ENCODE assay signal across 8 cellular contexts in the genomic region with DNA sequence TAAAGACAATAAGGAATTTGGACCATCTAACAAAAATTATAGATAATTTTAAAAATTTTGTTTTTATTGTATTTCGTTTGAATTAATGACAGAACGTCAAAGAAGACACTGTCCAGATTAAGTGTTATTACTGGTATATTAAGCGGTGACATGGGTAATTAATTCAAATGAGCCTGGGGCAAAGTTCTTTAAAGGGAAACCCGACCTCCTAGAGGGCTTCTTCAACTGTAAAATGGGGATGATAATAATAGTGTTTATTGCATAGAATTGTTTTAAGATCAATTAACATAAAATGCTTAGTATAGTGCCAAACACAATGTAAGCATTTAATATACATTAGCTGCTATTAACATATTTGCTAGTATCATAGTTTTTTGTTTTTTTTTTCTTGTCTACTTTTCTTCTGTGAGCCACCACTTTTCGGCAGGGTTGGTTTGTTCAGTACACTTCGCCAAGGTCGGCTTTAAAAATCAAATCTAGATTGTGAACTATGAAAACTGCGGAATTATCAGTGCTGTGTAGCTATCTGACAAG. TPM values are rescaled to one million over a fixed set of nuclear protein-coding genes. Genes with fewer than 3 reads are reported as not detected.
DNase-seq lines count a peak whose midpoint lies in the region; ATAC-seq and TF ChIP-seq lines count a peak whose summit lies in the region.

No MANE protein-coding gene starts in this region.

- H3K9me3 ChIP-seq in thoracic aorta, result no peaks in the 10 kb centered on the region

- H3K27ac Mint-ChIP-seq in activated CD8-positive, alpha-beta T cell treated with anti-CD3 and anti-CD28 coated beads for 36 hours, result peak overlapping the region; percentile 98

- H3K27me3 ChIP-seq in thoracic aorta (replicated peaks; ENCODE audit: insufficient read depth), result no peaks in the 10 kb centered on the region

- H3K27me3 Mint-ChIP-seq in activated CD8-positive, alpha-beta T cell treated with anti-CD3 and anti-CD28 coated beads for 36 hours, result peaks cover 2% of the 10 kb centered on the region

- DNase-seq in DMS114 treated with DMSO at 0.1 percent for 48 hours (lab: John Stamatoyannopoulos, UW; ENCODE audit: unreplicated experiment) (peak; percentile 52), inferior parietal cortex (ENCODE audit: extremely low spot score) (peak; percentile 5), thoracic aorta (ENCODE audit: low spot score) (no peak), T-helper 9 cell (no peak)
- DNase-seq in activated CD8-positive, alpha-beta T cell treated with anti-CD3 and anti-CD28 coated beads for 36 hours, result no peak
- DNase-seq in activated CD4-positive, CD25-positive, alpha-beta regulatory T cell (lab: John Stamatoyannopoulos, UW), result no peak
- no peak for DNase-seq in NK-92 treated with Interleukin-12 subunit alpha and Interleukin-12 subunit beta, amount 100 ng/mL, for 24 hours (lab: John Stamatoyannopoulos, UW)

- peak overlapping the region; percentile 96 for H3K4me3 ChIP-seq in thoracic aorta

- H3K9me3 Mint-ChIP-seq in activated CD8-positive, alpha-beta T cell treated with anti-CD3 and anti-CD28 coated beads for 36 hours, result no peaks in the 10 kb centered on the region

- ATAC-seq in HG03378 (IDR thresholded peaks at IDR 0.05; ENCODE audit: unreplicated experiment) (peak; percentile 11), thoracic aorta (ENCODE audit: insufficient number of reproducible peaks, low FRiP score, low read depth) (no peak)
- ATAC-seq in activated CD8-positive, alpha-beta T cell treated with anti-CD3 and anti-CD28 coated beads for 36 hours, result no peak

- TF ChIP-seq CTCF in activated CD8-positive, alpha-beta T cell treated with anti-CD3 and anti-CD28 coated beads for 36 hours (IDR thresholded peaks at IDR 0.05), result no peak
- no peak for TF ChIP-seq CTCF in thoracic aorta (IDR thresholded peaks at IDR 0.05)

- POLR2A ChIA-PET in activated CD8-positive, alpha-beta T cell treated with anti-CD3 and anti-CD28 coated beads for 36 hours (lab: Charles Lee), result interaction anchor here (0.7 to 1.4 kb wide), 2 partner anchors 12 to 154 kb away, joined by 3 read pairs; no protein-coding TSS in a partner anchor

- intact Hi-C loops in activated CD8-positive, alpha-beta T cell treated with anti-CD3 and anti-CD28 coated beads for 36 hours (cut with micrococcal nuclease), result no loop called here

- H3K4me3 Mint-ChIP-seq in activated CD8-positive, alpha-beta T cell treated with anti-CD3 and anti-CD28 coated beads for 36 hours, result peak overlapping the region; percentile 97

- peaks cover 23% of the 10 kb centered on the region for H3K36me3 Mint-ChIP-seq in activated CD8-positive, alpha-beta T cell treated with anti-CD3 and anti-CD28 coated beads for 36 hours (ENCODE audit: low read depth)

- CTCF ChIA-PET in activated CD8-positive, alpha-beta T cell treated with anti-CD3 and anti-CD28 coated beads for 36 hours (lab: Charles Lee), result interaction anchor here (0.7 kb wide), 1 partner anchor 380 kb away, joined by 3 read pairs; no protein-coding TSS in a partner anchor

- peaks cover 16% of the 10 kb centered on the region for H3K4me1 Mint-ChIP-seq in activated CD8-positive, alpha-beta T cell treated with anti-CD3 and anti-CD28 coated beads for 36 hours (ENCODE audit: low read depth)

- peaks cover 15 to 27% of the 10 kb centered on the region in 2 donors for H3K4me1 ChIP-seq in thoracic aorta (ENCODE audit: control insufficient read depth in 1 of 2, low read depth in 2 of 2)

- H3K27ac ChIP-seq in thoracic aorta, result peak overlapping the region; percentile 86 to 91

- H3K36me3 ChIP-seq in thoracic aorta, result no peaks in the 10 kb centered on the region

RNA-seq across cellular contexts. Expression of gene LARP4, which starts 0.5 kb away (rescaled TPM):
- 10 to 100 TPM; 94.1 to 95.5 TPM for total RNA-seq in activated CD8-positive, alpha-beta T cell treated with anti-CD3 and anti-CD28 coated beads for 36 hours
- 10 to 100 TPM; 13.1 to 73.5 TPM for total RNA-seq in thoracic aorta

RNA-seq across cellular contexts. Expression of gene FAM186A, which starts 3.8 kb away (rescaled TPM):
- not detected for total RNA-seq in activated CD8-positive, alpha-beta T cell treated with anti-CD3 and anti-CD28 coated beads for 36 hours
- not detected for total RNA-seq in thoracic aorta

Comparison
In these comparisons a context has a peak if more than half of its experiments do, and no peak if none do; other contexts are left out.
1. DNase-seq: peak in DMS114 treated with DMSO at 0.1 percent for 48 hours (single experiment) and inferior parietal cortex (single experiment); none in activated CD8-positive, alpha-beta T cell treated with anti-CD3 and anti-CD28 coated beads for 36 hours (single experiment), thoracic aorta (single experiment), activated CD4-positive, CD25-positive, alpha-beta regulatory T cell (0 of 4), T-helper 9 cell (single experiment) and NK-92 treated with Interleukin-12 subunit alpha and Interleukin-12 subunit beta, amount 100 ng/mL, for 24 hours (single experiment).